9 cellular contexts compared by ENCODE assay signal in the genomic region with DNA sequence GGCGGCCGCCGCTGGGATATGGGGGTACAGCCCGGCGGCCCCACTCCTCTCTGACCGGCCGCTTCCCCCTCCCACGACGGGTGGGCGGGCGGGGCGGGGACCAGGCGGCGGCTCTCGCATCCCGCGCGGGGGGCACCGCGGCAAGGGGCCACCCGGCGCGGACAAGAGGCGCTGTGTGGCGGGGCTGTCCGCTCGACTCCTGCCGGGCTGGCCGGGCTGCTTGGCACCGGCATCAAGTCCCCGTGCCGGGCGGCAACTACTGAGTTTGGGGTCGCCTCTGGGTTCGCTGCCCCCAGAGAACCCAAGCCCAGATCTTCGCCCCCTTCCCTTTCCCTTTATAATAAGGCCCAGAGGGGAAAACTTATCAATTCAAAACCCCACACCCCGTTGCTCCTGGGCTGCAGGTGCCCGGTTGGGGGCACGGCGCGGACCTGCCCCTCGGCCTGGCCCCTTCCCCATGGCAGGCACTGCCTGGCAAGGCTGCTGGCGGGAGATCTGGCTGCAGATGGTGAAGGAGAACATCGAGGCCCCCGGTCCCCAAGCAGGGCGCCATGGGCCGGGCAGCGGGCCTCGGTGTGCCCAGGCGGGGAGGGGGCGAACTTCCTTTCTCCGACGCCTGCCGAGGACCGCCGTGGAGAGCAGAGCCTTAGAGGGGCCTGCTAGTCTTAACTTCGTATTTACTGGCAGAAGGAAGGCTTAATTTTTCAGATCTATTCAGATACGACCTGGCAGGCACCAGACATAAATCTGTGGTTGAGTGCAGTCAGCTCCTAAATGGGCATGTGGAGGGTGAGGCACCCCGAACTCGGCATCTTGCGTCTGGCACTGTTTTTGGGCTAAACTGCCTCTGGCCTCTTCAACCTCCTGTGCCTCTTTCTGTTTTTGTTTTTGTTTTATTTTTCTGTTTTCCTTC. TPM values are rescaled to one million over a fixed set of nuclear protein-coding genes. Genes with fewer than 3 reads are reported as not detected.
DNase-seq lines count a peak whose midpoint lies in the region; ATAC-seq and TF ChIP-seq lines count a peak whose summit lies in the region.
"Had no signal": no experiment of that assay in that cellular context is flagged by ENCODE, and none has a peak within 500 bp of the region (broad histone marks: within the 10 kb centered on the region; RNA-seq: fewer than 3 reads in every experiment).

No MANE protein-coding gene starts in this region.

- ATAC-seq in activated CD4-positive, alpha-beta T cell treated with anti-CD3 and anti-CD28 coated beads for 36 hours: no peak
- no peak for ATAC-seq in HG02885 (IDR thresholded peaks at IDR 0.05; ENCODE audit: poor library complexity, unreplicated experiment)

- peak overlapping the region; percentile 75 for H3K27ac Mint-ChIP-seq in activated CD4-positive, alpha-beta T cell treated with anti-CD3 and anti-CD28 coated beads for 36 hours
- peak overlapping the region; percentile 91 for H3K27ac Mint-ChIP-seq in activated naive CD4-positive, alpha-beta T cell treated with anti-CD3 and anti-CD28 coated beads, Interleukin-2, amount 50 U/mL, for 24 hours

- H3K36me3 Mint-ChIP-seq in activated CD4-positive, alpha-beta T cell treated with anti-CD3 and anti-CD28 coated beads for 36 hours (ENCODE audit: low read depth): no peaks in the 10 kb centered on the region
- H3K36me3 Mint-ChIP-seq in activated naive CD4-positive, alpha-beta T cell treated with anti-CD3 and anti-CD28 coated beads, Interleukin-2, amount 50 U/mL, for 24 hours: no peaks in the 10 kb centered on the region

- intact Hi-C loops in activated CD4-positive, alpha-beta T cell treated with anti-CD3 and anti-CD28 coated beads for 36 hours (cut with DNase I, micrococcal nuclease): loop anchor here (2.0 to 5.0 kb wide), 6 partner anchors 36 to 201 kb away; no protein-coding TSS in a partner anchor
- intact Hi-C loops in uterus (cut with DNase I; ENCODE audit: low total_unique reads): no loop called here

- CTCF ChIA-PET in activated CD4-positive, alpha-beta T cell treated with anti-CD3 and anti-CD28 coated beads for 36 hours (lab: Charles Lee): interaction anchor here (1.5 to 1.6 kb wide), 3 partner anchors 31 to 48 kb away, joined by 3 to 4 read pairs (median 3); no protein-coding TSS in a partner anchor

- H3K36me3 ChIP-seq in uterus: no peaks in the 10 kb centered on the region

- no peaks in the 10 kb centered on the region for H3K27me3 ChIP-seq in uterus

- H3K9me3 Mint-ChIP-seq in activated CD4-positive, alpha-beta T cell treated with anti-CD3 and anti-CD28 coated beads for 36 hours (ENCODE audit: low read depth): no peaks in the 10 kb centered on the region
- H3K9me3 Mint-ChIP-seq in activated naive CD4-positive, alpha-beta T cell treated with anti-CD3 and anti-CD28 coated beads, Interleukin-2, amount 50 U/mL, for 24 hours: no peaks in the 10 kb centered on the region

- DNase-seq in activated CD4-positive, alpha-beta T cell treated with anti-CD3 and anti-CD28 coated beads for 36 hours: peak; percentile 48
- no peak for DNase-seq in activated CD4-positive, alpha-beta T cell treated with anti-CD3 and anti-CD28 coated beads, Interleukin-2, amount 50 U/mL, for 4 hours
- DNase-seq in superior temporal gyrus (ENCODE audit: extremely low spot score): peak; percentile 17
- DNase-seq in OCI-M2 (lab: John Stamatoyannopoulos, UW; ENCODE audit: unreplicated experiment): no peak
- no peak for DNase-seq in uterus

- H3K4me1 Mint-ChIP-seq in activated CD4-positive, alpha-beta T cell treated with anti-CD3 and anti-CD28 coated beads for 36 hours: peaks cover 52% of the 10 kb centered on the region
- peaks cover 55% of the 10 kb centered on the region for H3K4me1 Mint-ChIP-seq in activated naive CD4-positive, alpha-beta T cell treated with anti-CD3 and anti-CD28 coated beads, Interleukin-2, amount 50 U/mL, for 24 hours

- H3K4me3 ChIP-seq in iPS-11a (ENCODE audit: low read depth, low read length) (peak overlapping the region; percentile 45), uterus (peak overlapping the region in 1 of 2 donors; percentile 26)

- peak overlapping the region; percentile 71 for H3K4me3 Mint-ChIP-seq in activated CD4-positive, alpha-beta T cell treated with anti-CD3 and anti-CD28 coated beads for 36 hours
- H3K4me3 Mint-ChIP-seq in activated naive CD4-positive, alpha-beta T cell treated with anti-CD3 and anti-CD28 coated beads, Interleukin-2, amount 50 U/mL, for 24 hours: peak overlapping the region; percentile 89

- no peak overlapping the region for H3K27ac ChIP-seq in uterus

- no peak for TF ChIP-seq CTCF in uterus (IDR thresholded peaks at IDR 0.05)

- no peak for TF ChIP-seq POLR2A in uterus (IDR thresholded peaks at IDR 0.05)

- no peaks in the 10 kb centered on the region for H3K9me3 ChIP-seq in uterus

- POLR2A ChIA-PET in activated CD4-positive, alpha-beta T cell treated with anti-CD3 and anti-CD28 coated beads for 36 hours (lab: Charles Lee): no interaction called here

- peaks cover 0 to 10% of the 10 kb centered on the region in 2 donors for H3K4me1 ChIP-seq in uterus

- H3K27me3 Mint-ChIP-seq in activated CD4-positive, alpha-beta T cell treated with anti-CD3 and anti-CD28 coated beads for 36 hours: no peaks in the 10 kb centered on the region
- no peaks in the 10 kb centered on the region for H3K27me3 Mint-ChIP-seq in activated naive CD4-positive, alpha-beta T cell treated with anti-CD3 and anti-CD28 coated beads, Interleukin-2, amount 50 U/mL, for 24 hours

RNA-seq across cellular contexts. Expression of a gene that starts 0.9 kb away (rescaled TPM):
- total RNA-seq in activated CD4-positive, alpha-beta T cell treated with anti-CD3 and anti-CD28 coated beads for 36 hours: 10 to 100 TPM; 12.8 to 17.5 TPM
- 10 to 100 TPM in 1 of 4 donors, 1 to 10 TPM in 2, not detected in 1; 2.3 to 15.0 (median 4.6) TPM for total RNA-seq in uterus
- total RNA-seq: OCI-LY7 had no signal

RNA-seq across cellular contexts. Expression of a gene that starts 38.2 kb away (rescaled TPM):
- total RNA-seq in activated CD4-positive, alpha-beta T cell treated with anti-CD3 and anti-CD28 coated beads for 36 hours: not detected
- not detected for total RNA-seq in uterus
- total RNA-seq: OCI-LY7 had no signal

Comparison
In these comparisons a context has a peak if more than half of its experiments do, and no peak if none do; other contexts are left out.
1. DNase-seq: peak in activated CD4-positive, alpha-beta T cell treated with anti-CD3 and anti-CD28 coated beads for 36 hours (single experiment) and superior temporal gyrus (single experiment); none in activated CD4-positive, alpha-beta T cell treated with anti-CD3 and anti-CD28 coated beads, Interleukin-2, amount 50 U/mL, for 4 hours (0 of 2), OCI-M2 (single experiment) and uterus (0 of 2).